ENCODE assay signal across 2 cellular contexts in the genomic region with DNA sequence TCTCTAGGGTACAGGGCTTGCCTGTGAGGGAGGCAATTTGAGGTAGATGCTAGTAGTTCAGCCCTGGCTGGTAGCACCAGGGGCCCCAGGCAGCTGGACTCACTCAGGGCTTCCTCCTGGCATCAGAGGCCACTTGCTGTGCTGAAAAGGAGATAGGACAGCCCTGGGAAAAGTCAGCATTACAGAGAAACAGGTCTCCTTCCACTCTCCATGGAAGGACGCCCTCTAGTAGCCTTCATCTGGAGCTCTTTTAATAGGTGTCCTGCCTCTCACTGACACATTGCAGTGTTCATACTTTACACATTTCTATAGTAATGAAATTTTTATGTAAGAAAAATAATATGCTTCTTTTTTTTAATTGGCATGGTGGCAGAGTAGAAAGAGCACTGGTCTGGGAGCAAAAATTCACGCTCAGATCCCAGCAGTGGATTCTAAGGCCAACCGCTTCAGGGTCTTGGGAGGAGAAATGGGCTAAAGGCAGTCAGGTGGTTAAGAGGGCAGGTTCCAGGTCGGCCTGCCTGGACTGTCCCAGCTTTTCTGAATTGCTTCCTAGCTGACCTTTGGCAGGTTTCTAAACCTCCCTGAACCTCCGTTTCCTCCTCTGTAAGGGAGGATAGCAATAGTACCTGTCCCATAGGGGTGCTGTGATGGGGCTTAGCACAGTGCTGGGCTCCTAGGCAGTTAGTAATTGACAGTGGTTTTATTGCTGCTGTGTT.
TF ChIP-seq lines count a peak whose summit lies in the region.

No MANE protein-coding gene starts in this region.

TF ChIP-seq in liver, 16 proteins besides CTCF, POLR2A, EP300 and RAD21:
- TF ChIP-seq, protein P1, sequence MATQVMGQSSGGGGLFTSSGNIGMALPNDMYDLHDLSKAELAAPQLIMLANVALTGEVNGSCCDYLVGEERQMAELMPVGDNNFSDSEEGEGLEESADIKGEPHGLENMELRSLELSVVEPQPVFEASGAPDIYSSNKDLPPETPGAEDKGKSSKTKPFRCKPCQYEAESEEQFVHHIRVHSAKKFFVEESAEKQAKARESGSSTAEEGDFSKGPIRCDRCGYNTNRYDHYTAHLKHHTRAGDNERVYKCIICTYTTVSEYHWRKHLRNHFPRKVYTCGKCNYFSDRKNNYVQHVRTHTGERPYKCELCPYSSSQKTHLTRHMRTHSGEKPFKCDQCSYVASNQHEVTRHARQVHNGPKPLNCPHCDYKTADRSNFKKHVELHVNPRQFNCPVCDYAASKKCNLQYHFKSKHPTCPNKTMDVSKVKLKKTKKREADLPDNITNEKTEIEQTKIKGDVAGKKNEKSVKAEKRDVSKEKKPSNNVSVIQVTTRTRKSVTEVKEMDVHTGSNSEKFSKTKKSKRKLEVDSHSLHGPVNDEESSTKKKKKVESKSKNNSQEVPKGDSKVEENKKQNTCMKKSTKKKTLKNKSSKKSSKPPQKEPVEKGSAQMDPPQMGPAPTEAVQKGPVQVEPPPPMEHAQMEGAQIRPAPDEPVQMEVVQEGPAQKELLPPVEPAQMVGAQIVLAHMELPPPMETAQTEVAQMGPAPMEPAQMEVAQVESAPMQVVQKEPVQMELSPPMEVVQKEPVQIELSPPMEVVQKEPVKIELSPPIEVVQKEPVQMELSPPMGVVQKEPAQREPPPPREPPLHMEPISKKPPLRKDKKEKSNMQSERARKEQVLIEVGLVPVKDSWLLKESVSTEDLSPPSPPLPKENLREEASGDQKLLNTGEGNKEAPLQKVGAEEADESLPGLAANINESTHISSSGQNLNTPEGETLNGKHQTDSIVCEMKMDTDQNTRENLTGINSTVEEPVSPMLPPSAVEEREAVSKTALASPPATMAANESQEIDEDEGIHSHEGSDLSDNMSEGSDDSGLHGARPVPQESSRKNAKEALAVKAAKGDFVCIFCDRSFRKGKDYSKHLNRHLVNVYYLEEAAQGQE (IDR thresholded peaks at IDR 0.05): no peak
- no peak for TF ChIP-seq FOXA1 (IDR thresholded peaks at IDR 0.05)
- TF ChIP-seq, protein P2, sequence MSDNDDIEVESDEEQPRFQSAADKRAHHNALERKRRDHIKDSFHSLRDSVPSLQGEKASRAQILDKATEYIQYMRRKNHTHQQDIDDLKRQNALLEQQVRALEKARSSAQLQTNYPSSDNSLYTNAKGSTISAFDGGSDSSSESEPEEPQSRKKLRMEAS (IDR thresholded peaks at IDR 0.05): no peak
- peak; percentile 25 for TF ChIP-seq NR2F2 (IDR thresholded peaks at IDR 0.05)
- TF ChIP-seq GABPA (IDR thresholded peaks at IDR 0.05 in 1 of 2, conservative IDR thresholded peaks at IDR 0.05 in 1 of 2): no peak
- TF ChIP-seq RXRA (IDR thresholded peaks at IDR 0.05): peak; percentile 40 to 63
- TF ChIP-seq TAF1 (conservative IDR thresholded peaks at IDR 0.05): no peak
- TF ChIP-seq HNF4A (conservative IDR thresholded peaks at IDR 0.05): peak; percentile 52 to 87
- no peak for TF ChIP-seq SP1 (IDR thresholded peaks at IDR 0.05)
- TF ChIP-seq YY1 (IDR thresholded peaks at IDR 0.05): no peak
- TF ChIP-seq FOXA2 (IDR thresholded peaks at IDR 0.05): no peak
- TF ChIP-seq HNF4G (IDR thresholded peaks at IDR 0.05): no peak
TF ChIP-seq in liver: peak in this region for 3.

TF ChIP-seq in HepG2, 621 proteins besides CTCF, POLR2A, EP300 and RAD21:
- TF ChIP-seq, protein P3, sequence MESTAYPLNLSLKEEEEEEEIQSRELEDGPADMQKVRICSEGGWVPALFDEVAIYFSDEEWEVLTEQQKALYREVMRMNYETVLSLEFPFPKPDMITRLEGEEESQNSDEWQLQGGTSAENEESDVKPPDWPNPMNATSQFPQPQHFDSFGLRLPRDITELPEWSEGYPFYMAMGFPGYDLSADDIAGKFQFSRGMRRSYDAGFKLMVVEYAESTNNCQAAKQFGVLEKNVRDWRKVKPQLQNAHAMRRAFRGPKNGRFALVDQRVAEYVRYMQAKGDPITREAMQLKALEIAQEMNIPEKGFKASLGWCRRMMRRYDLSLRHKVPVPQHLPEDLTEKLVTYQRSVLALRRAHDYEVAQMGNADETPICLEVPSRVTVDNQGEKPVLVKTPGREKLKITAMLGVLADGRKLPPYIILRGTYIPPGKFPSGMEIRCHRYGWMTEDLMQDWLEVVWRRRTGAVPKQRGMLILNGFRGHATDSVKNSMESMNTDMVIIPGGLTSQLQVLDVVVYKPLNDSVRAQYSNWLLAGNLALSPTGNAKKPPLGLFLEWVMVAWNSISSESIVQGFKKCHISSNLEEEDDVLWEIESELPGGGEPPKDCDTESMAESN (CRISPR knock-in tag; conservative IDR thresholded peaks at IDR 0.05): no peak
